ENCODE assay signal across 1 cellular context in genomic region chr18:74331404-74331803, GRCh38.
TF ChIP-seq lines count a peak whose summit lies in the region.

No MANE protein-coding gene starts in this region.

TF ChIP-seq in GM23338, 12 proteins besides CTCF, POLR2A, EP300 and RAD21:
- TF ChIP-seq ZNF462 (CRISPR knock-in tag; IDR thresholded peaks at IDR 0.05) (no peak), REST (IDR thresholded peaks at IDR 0.05; ENCODE audit: unreplicated experiment) (no peak), JUNB (IDR thresholded peaks at IDR 0.05; ENCODE audit: unreplicated experiment) (no peak), STAT1 (IDR thresholded peaks at IDR 0.05; ENCODE audit: unreplicated experiment) (no peak), CREB1 (CRISPR knock-in tag; IDR thresholded peaks at IDR 0.05; ENCODE audit: low read depth) (no peak), EZH2 (IDR thresholded peaks at IDR 0.05; ENCODE audit: low read depth, unreplicated experiment) (no peak), EZH2phosphoT487 (IDR thresholded peaks at IDR 0.05; ENCODE audit: unreplicated experiment) (no peak), ZNF331 (CRISPR knock-in tag; IDR thresholded peaks at IDR 0.05; ENCODE audit: low read depth) (no peak), NANOG (IDR thresholded peaks at IDR 0.05; ENCODE audit: borderline replicate concordance) (no peak), ZNF114 (CRISPR knock-in tag; IDR thresholded peaks at IDR 0.05) (no peak)
- TF ChIP-seq, protein P1, sequence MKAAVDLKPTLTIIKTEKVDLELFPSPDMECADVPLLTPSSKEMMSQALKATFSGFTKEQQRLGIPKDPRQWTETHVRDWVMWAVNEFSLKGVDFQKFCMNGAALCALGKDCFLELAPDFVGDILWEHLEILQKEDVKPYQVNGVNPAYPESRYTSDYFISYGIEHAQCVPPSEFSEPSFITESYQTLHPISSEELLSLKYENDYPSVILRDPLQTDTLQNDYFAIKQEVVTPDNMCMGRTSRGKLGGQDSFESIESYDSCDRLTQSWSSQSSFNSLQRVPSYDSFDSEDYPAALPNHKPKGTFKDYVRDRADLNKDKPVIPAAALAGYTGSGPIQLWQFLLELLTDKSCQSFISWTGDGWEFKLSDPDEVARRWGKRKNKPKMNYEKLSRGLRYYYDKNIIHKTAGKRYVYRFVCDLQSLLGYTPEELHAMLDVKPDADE (IDR thresholded peaks at IDR 0.05) = no peak
